In the genomic region with DNA sequence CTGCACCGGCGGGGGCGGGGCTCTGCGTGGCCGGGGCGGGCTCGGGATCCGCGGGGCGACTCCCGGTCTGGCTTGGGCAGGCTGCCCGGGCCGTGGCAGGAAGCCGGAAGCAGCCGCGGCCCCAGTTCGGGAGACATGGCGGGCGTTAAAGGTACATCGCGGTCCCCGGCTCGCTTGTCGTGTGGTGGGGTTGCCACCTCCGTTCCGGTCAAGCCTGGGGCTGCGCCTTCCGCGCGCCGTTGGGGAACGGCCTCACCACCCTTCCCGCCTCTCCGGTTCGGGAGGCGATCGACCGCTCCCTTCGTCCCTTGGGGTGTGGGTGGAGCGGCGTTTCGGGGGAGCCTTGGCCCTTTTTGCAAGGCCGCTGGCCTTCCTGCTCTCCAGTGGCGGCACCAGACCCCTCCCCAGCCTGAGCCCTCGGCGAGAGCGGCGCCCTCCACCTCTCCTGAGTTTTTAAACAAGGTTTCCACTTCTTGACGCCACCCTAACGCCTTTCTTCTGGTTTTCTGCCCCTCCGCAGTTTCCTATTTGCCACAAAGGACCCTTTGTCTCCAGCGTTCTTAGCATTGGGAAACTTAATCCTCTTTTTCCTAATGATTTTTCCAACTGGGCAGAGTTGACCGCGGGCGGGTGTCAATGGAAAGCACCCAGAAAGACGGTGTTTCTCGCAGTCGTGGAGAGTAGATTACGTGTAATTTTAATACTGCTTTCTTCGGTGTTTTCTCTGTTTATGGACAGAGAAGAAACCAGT, we compare ENCODE assay signal across 1 cellular context.
TF ChIP-seq lines count a peak whose summit lies in the region.

Gene LEPR, plus strand, starts transcription at position 79 of the 751 bp plus-strand sequence. CDS start 144,898 bp downstream, outside the sequence.
Gene LEPROT, plus strand, starts transcription at position 79 of the 751 bp plus-strand sequence. Its CDS starts 57 bp downstream, at position 136.

TF ChIP-seq in K562, 482 proteins besides CTCF, POLR2A, EP300 and RAD21 (continued from another document and continues in another):
- TF ChIP-seq, protein P1, sequence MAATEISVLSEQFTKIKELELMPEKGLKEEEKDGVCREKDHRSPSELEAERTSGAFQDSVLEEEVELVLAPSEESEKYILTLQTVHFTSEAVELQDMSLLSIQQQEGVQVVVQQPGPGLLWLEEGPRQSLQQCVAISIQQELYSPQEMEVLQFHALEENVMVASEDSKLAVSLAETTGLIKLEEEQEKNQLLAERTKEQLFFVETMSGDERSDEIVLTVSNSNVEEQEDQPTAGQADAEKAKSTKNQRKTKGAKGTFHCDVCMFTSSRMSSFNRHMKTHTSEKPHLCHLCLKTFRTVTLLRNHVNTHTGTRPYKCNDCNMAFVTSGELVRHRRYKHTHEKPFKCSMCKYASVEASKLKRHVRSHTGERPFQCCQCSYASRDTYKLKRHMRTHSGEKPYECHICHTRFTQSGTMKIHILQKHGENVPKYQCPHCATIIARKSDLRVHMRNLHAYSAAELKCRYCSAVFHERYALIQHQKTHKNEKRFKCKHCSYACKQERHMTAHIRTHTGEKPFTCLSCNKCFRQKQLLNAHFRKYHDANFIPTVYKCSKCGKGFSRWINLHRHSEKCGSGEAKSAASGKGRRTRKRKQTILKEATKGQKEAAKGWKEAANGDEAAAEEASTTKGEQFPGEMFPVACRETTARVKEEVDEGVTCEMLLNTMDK (IDR thresholded peaks at IDR 0.05; ENCODE audit: borderline replicate concordance, insufficient read depth, low read depth, low read length, poor library complexity, severe bottlenecking), result peak; percentile 14
- TF ChIP-seq HDGF (IDR thresholded peaks at IDR 0.05), result no peak
- peak; percentile 26; the same call in 1 of the 2 replicates for TF ChIP-seq ZBTB1 (CRISPR knock-in tag; IDR thresholded peaks at IDR 0.05; ENCODE audit: borderline replicate concordance, low read depth)
- TF ChIP-seq PHB2 (IDR thresholded peaks at IDR 0.05; ENCODE audit: low read depth), result no peak
- TF ChIP-seq SMAD1 (IDR thresholded peaks at IDR 0.05; ENCODE audit: low read depth, low read length, partially characterized antibody), result peak; percentile 78
- TF ChIP-seq ZNF644 (tag; IDR thresholded peaks at IDR 0.05; ENCODE audit: low read depth), result no peak
- TF ChIP-seq, protein P2, sequence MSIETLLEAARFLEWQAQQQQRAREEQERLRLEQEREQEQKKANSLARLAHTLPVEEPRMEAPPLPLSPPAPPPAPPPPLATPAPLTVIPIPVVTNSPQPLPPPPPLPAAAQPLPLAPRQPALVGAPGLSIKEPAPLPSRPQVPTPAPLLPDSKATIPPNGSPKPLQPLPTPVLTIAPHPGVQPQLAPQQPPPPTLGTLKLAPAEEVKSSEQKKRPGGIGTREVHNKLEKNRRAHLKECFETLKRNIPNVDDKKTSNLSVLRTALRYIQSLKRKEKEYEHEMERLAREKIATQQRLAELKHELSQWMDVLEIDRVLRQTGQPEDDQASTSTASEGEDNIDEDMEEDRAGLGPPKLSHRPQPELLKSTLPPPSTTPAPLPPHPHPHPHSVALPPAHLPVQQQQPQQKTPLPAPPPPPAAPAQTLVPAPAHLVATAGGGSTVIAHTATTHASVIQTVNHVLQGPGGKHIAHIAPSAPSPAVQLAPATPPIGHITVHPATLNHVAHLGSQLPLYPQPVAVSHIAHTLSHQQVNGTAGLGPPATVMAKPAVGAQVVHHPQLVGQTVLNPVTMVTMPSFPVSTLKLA (conservative IDR thresholded peaks at IDR 0.05), result peak; percentile 31 to 58; a peak in 3 of 4 replicates
- no peak for TF ChIP-seq POLR3A (IDR thresholded peaks at IDR 0.05; ENCODE audit: borderline replicate concordance, extremely low read depth, insufficient read depth, insufficient read length)
- TF ChIP-seq RBBP5 (IDR thresholded peaks at IDR 0.05; ENCODE audit: borderline replicate concordance, insufficient read depth, low read length, poor library complexity, severe bottlenecking), result peak; percentile 94
- no peak for TF ChIP-seq MAFG (tag; conservative IDR thresholded peaks at IDR 0.05)
- TF ChIP-seq ZNF384 (IDR thresholded peaks at IDR 0.05; ENCODE audit: low read depth, low read length), result no peak
- peak; percentile 22 to 59; a peak in 1 of 4 replicates for TF ChIP-seq SIN3A (IDR thresholded peaks at IDR 0.05; ENCODE audit: borderline replicate concordance in 2 of 2, control insufficient read depth in 1 of 2, low read depth in 2 of 2, low read length in 2 of 2)
- TF ChIP-seq ESRRA (IDR thresholded peaks at IDR 0.05; ENCODE audit: borderline replicate concordance, low read depth), result peak; percentile 60; the same call in 1 of the 2 replicates
- TF ChIP-seq SNRNP70 (optimal IDR thresholded peaks at IDR 0.05; ENCODE audit: low read depth, low read length), result no peak
- TF ChIP-seq PHF20 (IDR thresholded peaks at IDR 0.05; ENCODE audit: partially characterized antibody), result peak; percentile 73
- TF ChIP-seq PHB (CRISPR knock-in tag; IDR thresholded peaks at IDR 0.05), result no peak
- TF ChIP-seq TSC22D4 (tag; IDR thresholded peaks at IDR 0.05), result no peak
- TF ChIP-seq, protein P3, sequence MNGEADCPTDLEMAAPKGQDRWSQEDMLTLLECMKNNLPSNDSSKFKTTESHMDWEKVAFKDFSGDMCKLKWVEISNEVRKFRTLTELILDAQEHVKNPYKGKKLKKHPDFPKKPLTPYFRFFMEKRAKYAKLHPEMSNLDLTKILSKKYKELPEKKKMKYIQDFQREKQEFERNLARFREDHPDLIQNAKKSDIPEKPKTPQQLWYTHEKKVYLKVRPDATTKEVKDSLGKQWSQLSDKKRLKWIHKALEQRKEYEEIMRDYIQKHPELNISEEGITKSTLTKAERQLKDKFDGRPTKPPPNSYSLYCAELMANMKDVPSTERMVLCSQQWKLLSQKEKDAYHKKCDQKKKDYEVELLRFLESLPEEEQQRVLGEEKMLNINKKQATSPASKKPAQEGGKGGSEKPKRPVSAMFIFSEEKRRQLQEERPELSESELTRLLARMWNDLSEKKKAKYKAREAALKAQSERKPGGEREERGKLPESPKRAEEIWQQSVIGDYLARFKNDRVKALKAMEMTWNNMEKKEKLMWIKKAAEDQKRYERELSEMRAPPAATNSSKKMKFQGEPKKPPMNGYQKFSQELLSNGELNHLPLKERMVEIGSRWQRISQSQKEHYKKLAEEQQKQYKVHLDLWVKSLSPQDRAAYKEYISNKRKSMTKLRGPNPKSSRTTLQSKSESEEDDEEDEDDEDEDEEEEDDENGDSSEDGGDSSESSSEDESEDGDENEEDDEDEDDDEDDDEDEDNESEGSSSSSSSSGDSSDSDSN (IDR thresholded peaks at IDR 0.05; ENCODE audit: borderline replicate concordance in 1 of 2, low read depth in 2 of 2, low read length in 2 of 2), result peak in 1 of 2 experiments; percentile 64; a peak in 2 of 4 replicates
- TF ChIP-seq ZNF785 (CRISPR knock-in tag; IDR thresholded peaks at IDR 0.05), result no peak
- TF ChIP-seq, protein P4, sequence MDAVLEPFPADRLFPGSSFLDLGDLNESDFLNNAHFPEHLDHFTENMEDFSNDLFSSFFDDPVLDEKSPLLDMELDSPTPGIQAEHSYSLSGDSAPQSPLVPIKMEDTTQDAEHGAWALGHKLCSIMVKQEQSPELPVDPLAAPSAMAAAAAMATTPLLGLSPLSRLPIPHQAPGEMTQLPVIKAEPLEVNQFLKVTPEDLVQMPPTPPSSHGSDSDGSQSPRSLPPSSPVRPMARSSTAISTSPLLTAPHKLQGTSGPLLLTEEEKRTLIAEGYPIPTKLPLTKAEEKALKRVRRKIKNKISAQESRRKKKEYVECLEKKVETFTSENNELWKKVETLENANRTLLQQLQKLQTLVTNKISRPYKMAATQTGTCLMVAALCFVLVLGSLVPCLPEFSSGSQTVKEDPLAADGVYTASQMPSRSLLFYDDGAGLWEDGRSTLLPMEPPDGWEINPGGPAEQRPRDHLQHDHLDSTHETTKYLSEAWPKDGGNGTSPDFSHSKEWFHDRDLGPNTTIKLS (IDR thresholded peaks at IDR 0.05; ENCODE audit: borderline replicate concordance, low read depth), result peak; percentile 36; the same call in 1 of the 2 replicates
- TF ChIP-seq CHD2 (IDR thresholded peaks at IDR 0.05; ENCODE audit: low read depth, low read length), result 0 out of 2 replicates have a peak, but pooled peaks have one; percentile 8
- TF ChIP-seq NR4A1 (CRISPR knock-in tag; IDR thresholded peaks at IDR 0.05), result no peak
- TF ChIP-seq NR4A1 (tag; IDR thresholded peaks at IDR 0.05), result no peak
- TF ChIP-seq HDAC8 (tag; IDR thresholded peaks at IDR 0.05), result no peak
- no peak for TF ChIP-seq ZNF589 (CRISPR knock-in tag; IDR thresholded peaks at IDR 0.05; ENCODE audit: low read depth)
- TF ChIP-seq NR2C2 (CRISPR knock-in tag; IDR thresholded peaks at IDR 0.05), result 0 out of 2 replicates have a peak, but pooled peaks have one; percentile 16
- no peak for TF ChIP-seq NR2C2 (tag; IDR thresholded peaks at IDR 0.05)
- TF ChIP-seq TAF7 (tag; IDR thresholded peaks at IDR 0.05), result peak; percentile 83
- TF ChIP-seq C11orf30 (IDR thresholded peaks at IDR 0.05; ENCODE audit: low read depth), result peak; percentile 19; the same call in 1 of the 2 replicates
- no peak for TF ChIP-seq TEAD4 (IDR thresholded peaks at IDR 0.05; ENCODE audit: low read length)
- TF ChIP-seq TEAD4 (CRISPR knock-in tag; IDR thresholded peaks at IDR 0.05; ENCODE audit: borderline replicate concordance), result no peak; the same call in 1 of the 2 replicates
- TF ChIP-seq ZNF561 (CRISPR knock-in tag; conservative IDR thresholded peaks at IDR 0.05), result no peak
- TF ChIP-seq, protein P5, sequence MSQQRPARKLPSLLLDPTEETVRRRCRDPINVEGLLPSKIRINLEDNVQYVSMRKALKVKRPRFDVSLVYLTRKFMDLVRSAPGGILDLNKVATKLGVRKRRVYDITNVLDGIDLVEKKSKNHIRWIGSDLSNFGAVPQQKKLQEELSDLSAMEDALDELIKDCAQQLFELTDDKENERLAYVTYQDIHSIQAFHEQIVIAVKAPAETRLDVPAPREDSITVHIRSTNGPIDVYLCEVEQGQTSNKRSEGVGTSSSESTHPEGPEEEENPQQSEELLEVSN (IDR thresholded peaks at IDR 0.05; ENCODE audit: borderline replicate concordance in 1 of 2, extremely low read depth in 1 of 2, insufficient read depth in 1 of 2, insufficient read length in 1 of 2, low read depth in 1 of 2, low read length in 1 of 2, poor library complexity in 1 of 2, severe bottlenecking in 1 of 2), result peak in 1 of 2 experiments; percentile 18
- no peak; the same call in 1 of the 2 replicates for TF ChIP-seq BHLHE40 (IDR thresholded peaks at IDR 0.05; ENCODE audit: low read length)
- peak; percentile 93 for TF ChIP-seq RBFOX2 (IDR thresholded peaks at IDR 0.05; ENCODE audit: low read depth, low read length)
- TF ChIP-seq, protein P6, sequence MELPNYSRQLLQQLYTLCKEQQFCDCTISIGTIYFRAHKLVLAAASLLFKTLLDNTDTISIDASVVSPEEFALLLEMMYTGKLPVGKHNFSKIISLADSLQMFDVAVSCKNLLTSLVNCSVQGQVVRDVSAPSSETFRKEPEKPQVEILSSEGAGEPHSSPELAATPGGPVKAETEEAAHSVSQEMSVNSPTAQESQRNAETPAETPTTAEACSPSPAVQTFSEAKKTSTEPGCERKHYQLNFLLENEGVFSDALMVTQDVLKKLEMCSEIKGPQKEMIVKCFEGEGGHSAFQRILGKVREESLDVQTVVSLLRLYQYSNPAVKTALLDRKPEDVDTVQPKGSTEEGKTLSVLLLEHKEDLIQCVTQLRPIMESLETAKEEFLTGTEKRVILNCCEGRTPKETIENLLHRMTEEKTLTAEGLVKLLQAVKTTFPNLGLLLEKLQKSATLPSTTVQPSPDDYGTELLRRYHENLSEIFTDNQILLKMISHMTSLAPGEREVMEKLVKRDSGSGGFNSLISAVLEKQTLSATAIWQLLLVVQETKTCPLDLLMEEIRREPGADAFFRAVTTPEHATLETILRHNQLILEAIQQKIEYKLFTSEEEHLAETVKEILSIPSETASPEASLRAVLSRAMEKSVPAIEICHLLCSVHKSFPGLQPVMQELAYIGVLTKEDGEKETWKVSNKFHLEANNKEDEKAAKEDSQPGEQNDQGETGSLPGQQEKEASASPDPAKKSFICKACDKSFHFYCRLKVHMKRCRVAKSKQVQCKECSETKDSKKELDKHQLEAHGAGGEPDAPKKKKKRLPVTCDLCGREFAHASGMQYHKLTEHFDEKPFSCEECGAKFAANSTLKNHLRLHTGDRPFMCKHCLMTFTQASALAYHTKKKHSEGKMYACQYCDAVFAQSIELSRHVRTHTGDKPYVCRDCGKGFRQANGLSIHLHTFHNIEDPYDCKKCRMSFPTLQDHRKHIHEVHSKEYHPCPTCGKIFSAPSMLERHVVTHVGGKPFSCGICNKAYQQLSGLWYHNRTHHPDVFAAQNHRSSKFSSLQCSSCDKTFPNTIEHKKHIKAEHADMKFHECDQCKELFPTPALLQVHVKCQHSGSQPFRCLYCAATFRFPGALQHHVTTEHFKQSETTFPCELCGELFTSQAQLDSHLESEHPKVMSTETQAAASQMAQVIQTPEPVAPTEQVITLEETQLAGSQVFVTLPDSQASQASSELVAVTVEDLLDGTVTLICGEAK (IDR thresholded peaks at IDR 0.05), result peak; percentile 81
- TF ChIP-seq, protein P6 (CRISPR knock-in tag; IDR thresholded peaks at IDR 0.05), result no peak
